8 cellular contexts compared by ENCODE assay signal in genomic region chr3:194632211-194632982, GRCh38. TPM values are rescaled to one million over a fixed set of nuclear protein-coding genes. Genes with fewer than 3 reads are reported as not detected.
DNase-seq lines count a peak whose midpoint lies in the region; ATAC-seq and TF ChIP-seq lines count a peak whose summit lies in the region.

No MANE protein-coding gene starts in this region.

- H3K27ac Mint-ChIP-seq in activated CD4-positive, alpha-beta T cell treated with anti-CD3 and anti-CD28 coated beads, Interleukin-2, amount 10 ng/mL, durations not matched to agents 7 days and 5 days: peak overlapping the region; percentile 41
- H3K27ac Mint-ChIP-seq in glutamatergic neuron (ENCODE audit: unreplicated experiment): no peak overlapping the region

- H3K27me3 ChIP-seq in trophoblast cell (ENCODE audit: insufficient read depth, low read length): no peaks in the 10 kb centered on the region

- H3K27ac ChIP-seq in trophoblast cell (ENCODE audit: low read depth, low read length): no peak overlapping the region

- peaks cover 16% of the 10 kb centered on the region for H3K9me3 ChIP-seq in trophoblast cell (ENCODE audit: insufficient read depth, low read depth, low read length)

- peak overlapping the region; percentile 93 for H2AFZ ChIP-seq in trophoblast cell (ENCODE audit: insufficient read depth, low read length, poor library complexity)

- H3K4me1 ChIP-seq in trophoblast cell (ENCODE audit: control insufficient read depth in 1 of 2, insufficient read depth in 2 of 2, low read length in 2 of 2): peaks cover 0 to 7% of the 10 kb centered on the region in 2 experiments

- H4K12ac ChIP-seq in trophoblast cell (ENCODE audit: low read depth, low read length): peak overlapping the region; percentile 9

- no peak overlapping the region for H3K4ac ChIP-seq in trophoblast cell (ENCODE audit: low read depth, low read length)

- no peak overlapping the region for H2AK5ac ChIP-seq in trophoblast cell (ENCODE audit: low read length)

- H4K91ac ChIP-seq in trophoblast cell (ENCODE audit: low read depth, low read length): no peak overlapping the region

- peak overlapping the region; percentile 83 for H3K4me3 ChIP-seq in trophoblast cell (ENCODE audit: low read depth, low read length)

- no peak overlapping the region for H2BK12ac ChIP-seq in trophoblast cell (ENCODE audit: low read length)

- peak overlapping the region; percentile 17 for H3K18ac ChIP-seq in trophoblast cell (ENCODE audit: low read length)

- ATAC-seq in HG03442 (IDR thresholded peaks at IDR 0.05; ENCODE audit: unreplicated experiment): peak; percentile 10
- no peak for ATAC-seq in HG03457 (IDR thresholded peaks at IDR 0.05; ENCODE audit: unreplicated experiment)
- ATAC-seq in HG02938 (IDR thresholded peaks at IDR 0.05; ENCODE audit: unreplicated experiment): no peak

- DNase-seq in EL (peak; percentile 59), glutamatergic neuron (no peak), trophoblast cell (peak in 1 of 2 donors; percentile 24), NCI-H128 (lab: John Stamatoyannopoulos, UW; ENCODE audit: unreplicated experiment) (no peak)
- no peak for DNase-seq in activated CD4-positive, alpha-beta T cell treated with anti-CD3 and anti-CD28 coated beads, Interleukin-2, amount 10 ng/mL, durations not matched to agents 7 days and 5 days

- H3K9me3 Mint-ChIP-seq in activated CD4-positive, alpha-beta T cell treated with anti-CD3 and anti-CD28 coated beads, Interleukin-2, amount 10 ng/mL, durations not matched to agents 7 days and 5 days: peaks cover 6% of the 10 kb centered on the region
- H3K9me3 Mint-ChIP-seq in glutamatergic neuron (ENCODE audit: unreplicated experiment): peaks cover 3% of the 10 kb centered on the region

- no peak overlapping the region for H2BK5ac ChIP-seq in trophoblast cell (ENCODE audit: low read depth, low read length, poor library complexity)

- H3K79me1 ChIP-seq in trophoblast cell (ENCODE audit: low read length): peaks cover 2% of the 10 kb centered on the region

- no peak overlapping the region for H4K8ac ChIP-seq in trophoblast cell (ENCODE audit: low read depth, low read length)

- H3K79me2 ChIP-seq in trophoblast cell (ENCODE audit: control insufficient read depth, insufficient read depth, low read length, poor library complexity): peaks cover 4% of the 10 kb centered on the region

- H3K4me3 Mint-ChIP-seq in activated CD4-positive, alpha-beta T cell treated with anti-CD3 and anti-CD28 coated beads, Interleukin-2, amount 10 ng/mL, durations not matched to agents 7 days and 5 days: peak overlapping the region; percentile 80
- H3K4me3 Mint-ChIP-seq in glutamatergic neuron (ENCODE audit: unreplicated experiment): peak overlapping the region; percentile 89

- TF ChIP-seq CTCF in glutamatergic neuron (IDR thresholded peaks at IDR 0.05; ENCODE audit: partially characterized antibody, unreplicated experiment): no peak

- H3K14ac ChIP-seq in trophoblast cell (ENCODE audit: low read length): no peak overlapping the region

- no peak overlapping the region for H3K23ac ChIP-seq in trophoblast cell (ENCODE audit: low read length)

- WGBS in trophoblast cell (ENCODE audit: extremely low coverage, insufficient coverage, insufficient read length): no CpG with 5 or more reads among the region's 17 CpGs

- CTCF ChIA-PET in activated CD4-positive, alpha-beta T cell treated with anti-CD3 and anti-CD28 coated beads, Interleukin-2, amount 10 ng/mL, durations not matched to agents 7 days and 5 days (lab: Charles Lee): interaction anchor here (1.4 to 1.6 kb wide), 2 partner anchors 19 to 238 kb away, joined by 4 to 5 read pairs; no protein-coding TSS in a partner anchor

- H3K4me1 Mint-ChIP-seq in activated CD4-positive, alpha-beta T cell treated with anti-CD3 and anti-CD28 coated beads, Interleukin-2, amount 10 ng/mL, durations not matched to agents 7 days and 5 days: peaks cover 15% of the 10 kb centered on the region
- no peaks in the 10 kb centered on the region for H3K4me1 Mint-ChIP-seq in glutamatergic neuron (ENCODE audit: low read depth, unreplicated experiment)

- H3K27me3 Mint-ChIP-seq in activated CD4-positive, alpha-beta T cell treated with anti-CD3 and anti-CD28 coated beads, Interleukin-2, amount 10 ng/mL, durations not matched to agents 7 days and 5 days: no peaks in the 10 kb centered on the region
- H3K27me3 Mint-ChIP-seq in glutamatergic neuron (ENCODE audit: unreplicated experiment): peaks cover 2% of the 10 kb centered on the region

- POLR2A ChIA-PET in activated CD4-positive, alpha-beta T cell treated with anti-CD3 and anti-CD28 coated beads, Interleukin-2, amount 10 ng/mL, durations not matched to agents 7 days and 5 days (lab: Charles Lee): no interaction called here

- peaks cover 13 to 15% of the 10 kb centered on the region in 2 experiments for H3K36me3 ChIP-seq in trophoblast cell (ENCODE audit: control insufficient read depth in 1 of 2, insufficient read depth in 2 of 2, low read length in 2 of 2)

- peak overlapping the region; percentile 64 for H3K4me2 ChIP-seq in trophoblast cell (ENCODE audit: low read length)

- no peak overlapping the region for H2BK120ac ChIP-seq in trophoblast cell (ENCODE audit: insufficient read depth, low read length, poor library complexity)

- H3K36me3 Mint-ChIP-seq in activated CD4-positive, alpha-beta T cell treated with anti-CD3 and anti-CD28 coated beads, Interleukin-2, amount 10 ng/mL, durations not matched to agents 7 days and 5 days (ENCODE audit: low read depth): peaks cover 4% of the 10 kb centered on the region
- H3K36me3 Mint-ChIP-seq in glutamatergic neuron (ENCODE audit: unreplicated experiment): peaks cover 8% of the 10 kb centered on the region

- peak overlapping the region; percentile 71 for H3K9ac ChIP-seq in trophoblast cell (ENCODE audit: low read length)

RNA-seq across cellular contexts. Expression of gene TMEM44, which starts 0.8 kb away (rescaled TPM):
- 1 to 10 TPM; 1.9 to 2.7 TPM for total RNA-seq in activated CD4-positive, alpha-beta T cell treated with anti-CD3 and anti-CD28 coated beads, Interleukin-2, amount 10 ng/mL, durations not matched to agents 7 days and 5 days
- 35.3 TPM for total RNA-seq in glutamatergic neuron (ENCODE audit: unreplicated experiment)
- 9.6 and 10.5 TPM in 2 replicates for polyA plus RNA-seq in trophoblast cell (2013)

RNA-seq across cellular contexts. Expression of gene LSG1, which starts 39.6 kb away (rescaled TPM):
- 10 to 100 TPM; 42.5 to 44.6 TPM for total RNA-seq in activated CD4-positive, alpha-beta T cell treated with anti-CD3 and anti-CD28 coated beads, Interleukin-2, amount 10 ng/mL, durations not matched to agents 7 days and 5 days
- total RNA-seq in glutamatergic neuron (ENCODE audit: unreplicated experiment): 26.5 TPM
- polyA plus RNA-seq in trophoblast cell (2013): 17.7 and 18.0 TPM in 2 replicates

RNA-seq across cellular contexts. Expression of gene FAM43A, which starts 53.3 kb away (rescaled TPM):
- total RNA-seq in activated CD4-positive, alpha-beta T cell treated with anti-CD3 and anti-CD28 coated beads, Interleukin-2, amount 10 ng/mL, durations not matched to agents 7 days and 5 days: under 1 TPM; 0.54 to 0.69 TPM
- total RNA-seq in glutamatergic neuron (ENCODE audit: unreplicated experiment): 21.6 TPM
- 23.3 and 27.6 TPM in 2 replicates for polyA plus RNA-seq in trophoblast cell (2013)

Comparison
In these comparisons a context has a peak if more than half of its experiments do, and no peak if none do; other contexts are left out.
1. RNA of gene FAM43A, which starts 53.3 kb away (total RNA-seq): 21.6 TPM in glutamatergic neuron (single experiment); 0.54 to 0.69 TPM in activated CD4-positive, alpha-beta T cell treated with anti-CD3 and anti-CD28 coated beads, Interleukin-2, amount 10 ng/mL, durations not matched to agents 7 days and 5 days; every median in the first group is over 10 times any median in the second.